In genomic region chr16:29701214-29701555, GRCh38 we compare ENCODE assay signal across 10 cellular contexts. TPM values are rescaled to one million over a fixed set of nuclear protein-coding genes. Genes with fewer than 3 reads are reported as not detected.
DNase-seq lines count a peak whose midpoint lies in the region; TF ChIP-seq lines count a peak whose summit lies in the region.
"Had no signal": no experiment of that assay in that cellular context is flagged by ENCODE, and none has a peak within 500 bp of the region (broad histone marks: within the 10 kb centered on the region; RNA-seq: fewer than 3 reads in every experiment).

No MANE protein-coding gene starts in this region.

- no peak overlapping the region for H2AFZ ChIP-seq in SU-DHL-6 (ENCODE audit: low read depth, low read length, severe bottlenecking)
- no peak overlapping the region for H2AFZ ChIP-seq in mesenchymal stem cell (ENCODE audit: low read depth, low read length)
- H2AFZ ChIP-seq: neural progenitor cell had no signal

- no peak overlapping the region for H2BK120ac ChIP-seq in mesenchymal stem cell (ENCODE audit: low read depth, low read length)

- CTCF ChIA-PET in CD8-positive, alpha-beta memory T cell (lab: Charles Lee), result interaction anchor here (0.5 to 7.1 kb wide), 47 partner anchors 9 to 391 kb away, joined by 3 to 83 read pairs (median 5); partner anchors contain the start of genes C16orf54, KCTD13, KIF22 and MVP

- H3K4ac ChIP-seq in mesenchymal stem cell (ENCODE audit: low read depth in 1 of 2, low read length in 2 of 2), result no peak overlapping the region

- H3K36me3 Mint-ChIP-seq in CD14-positive monocyte, result no peaks in the 10 kb centered on the region
- H3K36me3 Mint-ChIP-seq in CD8-positive, alpha-beta memory T cell, result no peaks in the 10 kb centered on the region

- H3K9me3 Mint-ChIP-seq in CD14-positive monocyte, result peaks cover 8 to 25% (median 20%) of the 10 kb centered on the region in 7 donors
- no peaks in the 10 kb centered on the region for H3K9me3 Mint-ChIP-seq in CD8-positive, alpha-beta memory T cell

- WGBS in mesenchymal stem cell, result 91% methylated on average over 4 of the region's 5 CpGs

- H3K18ac ChIP-seq in mesenchymal stem cell (ENCODE audit: low read depth in 1 of 2, low read length in 2 of 2), result no peak overlapping the region

- H3K9ac ChIP-seq in SU-DHL-6 (ENCODE audit: low read length) (no peak overlapping the region), mesenchymal stem cell (ENCODE audit: low read length) (peak overlapping the region; percentile 67)
- H3K9ac ChIP-seq: neural progenitor cell had no signal

- H3F3A ChIP-seq in SU-DHL-6 (ENCODE audit: insufficient read depth), result no peaks in the 10 kb centered on the region

- H3K4me2 ChIP-seq in SU-DHL-6 (ENCODE audit: low read depth, low read length, poor library complexity, severe bottlenecking) (peak overlapping the region; percentile 32), mesenchymal stem cell (ENCODE audit: low read length, poor library complexity, severe bottlenecking) (no peak overlapping the region)

- H3K79me2 ChIP-seq in SU-DHL-6 (ENCODE audit: insufficient read depth, low read length), result no peaks in the 10 kb centered on the region

- H2BK12ac ChIP-seq in mesenchymal stem cell (ENCODE audit: low read length in 2 of 2), result no peak overlapping the region

- no peak overlapping the region for H3K27ac Mint-ChIP-seq in CD14-positive monocyte
- H3K27ac Mint-ChIP-seq in CD8-positive, alpha-beta memory T cell, result peak overlapping the region; percentile 84 to 99 (median 96)
- H3K27ac Mint-ChIP-seq: neural progenitor cell had no signal

- POLR2A ChIA-PET in CD8-positive, alpha-beta memory T cell (lab: Charles Lee), result interaction anchor here (0.6 to 4.2 kb wide), 15 partner anchors 9 to 877 kb away, joined by 3 to 53 read pairs (median 7); partner anchors contain the start of genes C16orf54, INO80E, KIF22 and MAZ

- no peaks in the 10 kb centered on the region for H3K27me3 ChIP-seq in CD8-positive, alpha-beta memory T cell (ENCODE audit: insufficient read depth, low read length, poor library complexity, severe bottlenecking)
- H3K27me3 ChIP-seq in SU-DHL-6 (ENCODE audit: low read length) (no peaks in the 10 kb centered on the region), mesenchymal stem cell (ENCODE audit: control insufficient read depth in 1 of 2, insufficient read depth in 1 of 2, low read length in 2 of 2) (peaks cover 0 to 3% of the 10 kb centered on the region in 2 experiments)
- H3K27me3 ChIP-seq: neural progenitor cell had no signal

- H3K9me3 ChIP-seq in CD8-positive, alpha-beta memory T cell (ENCODE audit: low read length), result no peaks in the 10 kb centered on the region
- no peaks in the 10 kb centered on the region for H3K9me3 ChIP-seq in SU-DHL-6 (ENCODE audit: insufficient read depth, low read length)
- no peaks in the 10 kb centered on the region for H3K9me3 ChIP-seq in mesenchymal stem cell (ENCODE audit: control insufficient read depth, low read length)
- H3K9me3 ChIP-seq: thoracic aorta had no signal

- H3K79me1 ChIP-seq in mesenchymal stem cell (replicated peaks; ENCODE audit: low read length, poor library complexity, severe bottlenecking), result peaks cover 10% of the 10 kb centered on the region

- H2BK15ac ChIP-seq in mesenchymal stem cell (ENCODE audit: low read depth, poor library complexity, severe bottlenecking), result no peak overlapping the region

- no peak overlapping the region for H3K4me3 Mint-ChIP-seq in CD14-positive monocyte
- peak overlapping the region in 6 of 7 donors; percentile 72 to 92 (median 82) for H3K4me3 Mint-ChIP-seq in CD8-positive, alpha-beta memory T cell
- H3K4me3 Mint-ChIP-seq: neural progenitor cell had no signal

- H3K27me3 Mint-ChIP-seq in CD14-positive monocyte (ENCODE audit: low read depth in 3 of 3), result peaks cover 17 to 27% (median 25%) of the 10 kb centered on the region in 3 donors
- no peaks in the 10 kb centered on the region for H3K27me3 Mint-ChIP-seq in CD8-positive, alpha-beta memory T cell

- no peaks in the 10 kb centered on the region for H3K9me2 ChIP-seq in SU-DHL-6 (replicated peaks; ENCODE audit: insufficient read depth, low read length)

- peak overlapping the region; percentile 58 for H3K27ac ChIP-seq in CD8-positive, alpha-beta memory T cell (ENCODE audit: low read depth, low read length)
- H3K27ac ChIP-seq in SU-DHL-6 (ENCODE audit: low read depth, low read length), result peak overlapping the region; percentile 51; the same call in 1 of the 2 replicates
- H3K27ac ChIP-seq in mesenchymal stem cell (ENCODE audit: low read length, poor library complexity, severe bottlenecking), result no peak overlapping the region
- H3K27ac ChIP-seq: neural progenitor cell, thoracic aorta had no signal

- peak overlapping the region; percentile 85 for H2AK5ac ChIP-seq in mesenchymal stem cell (ENCODE audit: low read length, severe bottlenecking)

- H4K91ac ChIP-seq in mesenchymal stem cell (ENCODE audit: low read length), result no peak overlapping the region

- no peak for TF ChIP-seq CTCF in CD14-positive monocyte (IDR thresholded peaks at IDR 0.05)
- no peak for TF ChIP-seq CTCF in SU-DHL-6 (IDR thresholded peaks at IDR 0.05; ENCODE audit: insufficient read depth, low read length, poor library complexity, severe bottlenecking)

- H3K4me3 ChIP-seq in CD8-positive, alpha-beta memory T cell (ENCODE audit: low read length), result peak overlapping the region; percentile 49
- no peak overlapping the region for H3K4me3 ChIP-seq in SU-DHL-6 (ENCODE audit: insufficient read depth, low read length, poor library complexity, severe bottlenecking)
- no peak overlapping the region for H3K4me3 ChIP-seq in mesenchymal stem cell (ENCODE audit: insufficient read depth in 1 of 2, low read depth in 1 of 2, low read length in 2 of 2)
- H3K4me3 ChIP-seq: neural progenitor cell, thoracic aorta had no signal

- H4K20me1 ChIP-seq in SU-DHL-6 (ENCODE audit: low read depth, low read length), result no peaks in the 10 kb centered on the region

- H3K14ac ChIP-seq in mesenchymal stem cell (ENCODE audit: low read length in 2 of 2), result no peak overlapping the region

- peak; percentile 3 for DNase-seq in CD14-positive monocyte (ENCODE audit: low spot score)
- no peak for DNase-seq in CD8-positive, alpha-beta memory T cell
- DNase-seq in mesenchymal stem cell, result no peak
- DNase-seq in DMS79 treated with DMSO at 0.1 percent for 48 hours (lab: John Stamatoyannopoulos, UW), result no peak
- DNase-seq in NCI-H748 (lab: John Stamatoyannopoulos, UW; ENCODE audit: unreplicated experiment), result no peak
- no peak for DNase-seq in SIG-M5 treated with dmso at 0.1 percent for 504 hours (lab: John Stamatoyannopoulos, UW; ENCODE audit: unreplicated experiment)

- intact Hi-C loops in CD14-positive monocyte (cut with micrococcal nuclease), result loop anchor here (2.0 to 5.0 kb wide), 2 partner anchors 116 to 148 kb away; partner anchors contain the start of gene PAGR1 (in 1 of the 2)

- peaks cover 34% of the 10 kb centered on the region for H3K4me1 ChIP-seq in CD8-positive, alpha-beta memory T cell (ENCODE audit: insufficient read depth, low read length)
- H3K4me1 ChIP-seq in mesenchymal stem cell (ENCODE audit: control insufficient read depth, insufficient read depth, low read depth, low read length), result peaks cover 27% of the 10 kb centered on the region
- H3K4me1 ChIP-seq: neural progenitor cell had no signal

- no peak overlapping the region for H2BK5ac ChIP-seq in mesenchymal stem cell (ENCODE audit: low read depth, low read length, poor library complexity, severe bottlenecking)

- no peaks in the 10 kb centered on the region for H3K36me3 ChIP-seq in CD8-positive, alpha-beta memory T cell (ENCODE audit: insufficient read depth, low read length)
- H3K36me3 ChIP-seq in SU-DHL-6 (ENCODE audit: low read length) (no peaks in the 10 kb centered on the region), mesenchymal stem cell (ENCODE audit: control insufficient read depth in 1 of 2, insufficient read depth in 2 of 2, low read depth in 1 of 2, low read length in 2 of 2) (peaks cover 7 to 26% of the 10 kb centered on the region in 2 experiments)
- H3K36me3 ChIP-seq: neural progenitor cell, thoracic aorta had no signal

- no peak overlapping the region for H4K8ac ChIP-seq in mesenchymal stem cell (ENCODE audit: low read length)

- peaks cover 23% of the 10 kb centered on the region for H3K4me1 Mint-ChIP-seq in CD14-positive monocyte
- peaks cover 33 to 42% (median 40%) of the 10 kb centered on the region in 3 donors for H3K4me1 Mint-ChIP-seq in CD8-positive, alpha-beta memory T cell

- no peak overlapping the region for H3K23ac ChIP-seq in mesenchymal stem cell (ENCODE audit: low read length in 2 of 2)

RNA-seq across cellular contexts. Expression of gene QPRT, which starts 22.2 kb away (rescaled TPM):
- 1 to 10 TPM; 2.1 to 3.9 TPM for polyA plus RNA-seq in CD14-positive monocyte
- 1 to 10 TPM; 3.0 to 3.5 TPM for total RNA-seq in CD8-positive, alpha-beta memory T cell
- polyA plus RNA-seq in CD8-positive, alpha-beta memory T cell, result 0.74 TPM
- polyA plus RNA-seq in mesenchymal stem cell (2013, experiment 1 of 2), result 326 TPM
- polyA plus RNA-seq in mesenchymal stem cell (2013, experiment 2 of 2), result 319 TPM

RNA-seq across cellular contexts. Expression of gene SPN, which starts 38.1 kb away (rescaled TPM):
- 10 to 100 TPM; 46.6 to 71.0 TPM for polyA plus RNA-seq in CD14-positive monocyte
- 100 to 1,000 TPM; 136 to 144 TPM for total RNA-seq in CD8-positive, alpha-beta memory T cell
- polyA plus RNA-seq in CD8-positive, alpha-beta memory T cell, result 255 TPM
- polyA plus RNA-seq in mesenchymal stem cell (2013, experiment 1 of 2), result 0.01 TPM
- polyA plus RNA-seq in mesenchymal stem cell (2013, experiment 2 of 2), result not detected
- total RNA-seq: pulmonary artery endothelial cell had no signal

RNA-seq across cellular contexts. Expression of gene C16orf54, which starts 44.6 kb away (rescaled TPM):
- polyA plus RNA-seq in CD14-positive monocyte, result 10 to 100 TPM; 29.2 to 32.0 TPM
- total RNA-seq in CD8-positive, alpha-beta memory T cell, result 10 to 100 TPM; 32.3 to 33.3 TPM
- 45.0 TPM for polyA plus RNA-seq in CD8-positive, alpha-beta memory T cell
- polyA plus RNA-seq in mesenchymal stem cell (2013, experiment 1 of 2), result not detected
- polyA plus RNA-seq in mesenchymal stem cell (2013, experiment 2 of 2), result not detected
- total RNA-seq: pulmonary artery endothelial cell had no signal

Comparison
In these comparisons a context has a peak if more than half of its experiments do, and no peak if none do; other contexts are left out.
1. H3K27ac Mint-ChIP-seq: peak in CD8-positive, alpha-beta memory T cell (8 of 8); none in CD14-positive monocyte (0 of 7).
2. H3K4me3 Mint-ChIP-seq: peak in CD8-positive, alpha-beta memory T cell (6 of 7); none in CD14-positive monocyte (0 of 2).